8 cellular contexts compared by ENCODE assay signal in the genomic region with DNA sequence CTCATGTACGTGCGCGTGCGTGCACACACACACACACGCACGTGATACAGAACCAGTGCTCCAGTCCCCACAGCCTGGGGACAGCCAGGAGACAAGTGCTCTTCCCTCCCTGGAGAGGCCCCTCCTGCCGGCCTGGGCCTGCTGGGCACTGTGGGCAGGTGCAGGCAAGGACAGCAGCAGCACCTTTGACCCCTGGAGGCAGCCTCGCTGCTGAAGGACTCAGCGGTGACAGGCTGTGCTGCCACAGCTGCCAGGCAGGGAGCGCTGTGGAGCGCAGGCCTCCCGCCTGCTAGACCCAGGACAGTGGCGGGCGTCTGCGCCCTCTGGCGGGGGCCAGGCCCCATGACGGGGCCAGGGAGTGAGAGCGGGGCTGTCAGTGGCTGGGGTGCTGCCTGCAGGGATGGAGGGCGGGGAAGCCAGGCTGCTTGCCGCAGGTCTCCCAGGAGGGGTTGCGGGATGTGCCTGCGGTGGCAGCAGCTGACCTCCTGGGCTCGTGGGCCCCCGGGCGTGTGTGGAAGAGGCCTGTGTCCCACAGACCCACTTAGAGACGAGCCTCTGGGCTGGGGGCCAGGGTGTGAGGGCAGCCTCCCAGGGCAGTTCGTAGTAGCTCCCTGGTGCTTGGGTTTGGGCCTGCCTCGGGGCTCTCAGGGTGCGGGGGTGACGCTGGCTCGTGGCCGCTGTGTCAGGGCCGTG.
A peak's percentile ranks its signal among the peaks of the same experiment; 100 is the strongest.
DNase-seq lines count a peak whose midpoint lies in the region; ATAC-seq and TF ChIP-seq lines count a peak whose summit lies in the region.
"Had no signal": no experiment of that assay in that cellular context is flagged by ENCODE, and none has a peak within 500 bp of the region (broad histone marks: within the 10 kb centered on the region; RNA-seq: fewer than 3 reads in every experiment).

No MANE protein-coding gene starts in this region.

- no peaks in the 10 kb centered on the region for H3K9me3 ChIP-seq in WERI-Rb-1 (ENCODE audit: severe bottlenecking)

- peaks cover 0 to 2% of the 10 kb centered on the region in 2 donors for H3K4me1 Mint-ChIP-seq in immature natural killer cell

- H3K27me3 Mint-ChIP-seq in immature natural killer cell (ENCODE audit: low read depth in 3 of 3) = peaks cover 0 to under 1% (median 0%) of the 10 kb centered on the region in 3 donors

- in situ Hi-C loops in GM13977 (cut with MboI; ENCODE audit: low pct_unique_long_range_greater_than_20kb, low sequenced_read_pairs, unreplicated experiment) = no loop called here

- ATAC-seq in HG02852 (IDR thresholded peaks at IDR 0.05; ENCODE audit: unreplicated experiment) = peak; percentile 82

- H3K27ac ChIP-seq in WERI-Rb-1 = peak overlapping the region; percentile 4; the same call in 1 of the 2 replicates
- H3K27ac ChIP-seq: skin epidermis had no signal

- peak; percentile 100 for TF ChIP-seq CTCF in GM13977 (IDR thresholded peaks at IDR 0.05; ENCODE audit: extremely low read depth, insufficient read depth, missing control alignments)
- peak; percentile 100 for TF ChIP-seq CTCF in WERI-Rb-1 (IDR thresholded peaks at IDR 0.05; ENCODE audit: low read depth, low read length)

- DNase-seq in GM13977 (ENCODE audit: low spot score) (peak; percentile 99), NCI-H2171 (lab: John Stamatoyannopoulos, UW) (peak; percentile 51), WERI-Rb-1 (peak; percentile 94), brain pericyte (ENCODE audit: low read depth, low spot score) (peak; percentile 40), immature natural killer cell (peak; percentile 86 to 88 (median 86))
- DNase-seq in stimulated activated CD4-positive, alpha-beta T cell treated with anti-CD3 and anti-CD28 coated beads, Interleukin-15, amount 100 ng/mL, for 48 hours (ENCODE audit: low read depth in 2 of 2) = peak; percentile 80 to 86

- no peak overlapping the region for H3K27ac Mint-ChIP-seq in immature natural killer cell

- H3K27me3 ChIP-seq in WERI-Rb-1 (ENCODE audit: insufficient read depth, low read depth, severe bottlenecking) = no peaks in the 10 kb centered on the region

- no peak overlapping the region for H3K4me3 ChIP-seq in WERI-Rb-1 (ENCODE audit: low read depth, low read length)
- H3K4me3 ChIP-seq: skin epidermis had no signal

- H3K36me3 ChIP-seq in WERI-Rb-1 = peaks cover 85% of the 10 kb centered on the region

- H3K4me3 Mint-ChIP-seq in immature natural killer cell = no peak overlapping the region

- no peaks in the 10 kb centered on the region for H3K9me3 Mint-ChIP-seq in immature natural killer cell

- H3K36me3 Mint-ChIP-seq in immature natural killer cell = no peaks in the 10 kb centered on the region

Comparison
In these comparisons a context has a peak if more than half of its experiments do, and no peak if none do; other contexts are left out.
1. DNase-seq: peak in every context shown above with its lines; median percentile 99 in GM13977; 94 in WERI-Rb-1; 86 in immature natural killer cell; 83 in stimulated activated CD4-positive, alpha-beta T cell treated with anti-CD3 and anti-CD28 coated beads, Interleukin-15, amount 100 ng/mL, for 48 hours; 51 in NCI-H2171; 40 in brain pericyte.